In genomic region chr11:57501951-57502350, GRCh38 we compare ENCODE assay signal across 1 cellular context.
TF ChIP-seq lines count a peak whose summit lies in the region.

No MANE protein-coding gene starts in this region.

TF ChIP-seq in HepG2, 621 proteins besides CTCF, POLR2A, EP300 and RAD21:
- no peak for TF ChIP-seq ZNF225 (CRISPR knock-in tag; IDR thresholded peaks at IDR 0.05)
- no peak for TF ChIP-seq TRIM22 (IDR thresholded peaks at IDR 0.05)
- no peak for TF ChIP-seq KDM1A (CRISPR knock-in tag; IDR thresholded peaks at IDR 0.05)
- TF ChIP-seq CHCHD3 (CRISPR knock-in tag; IDR thresholded peaks at IDR 0.05) = no peak
- 0 out of 2 replicates have a peak, but pooled peaks have one; percentile 8 for TF ChIP-seq NFIC (IDR thresholded peaks at IDR 0.05; ENCODE audit: low read length)
- peak; percentile 54; the same call in 1 of the 2 replicates for TF ChIP-seq FOSL2 (CRISPR knock-in tag; IDR thresholded peaks at IDR 0.05)
